In genomic region chr5:144189800-144190429, GRCh38 we compare ENCODE assay signal across 8 cellular contexts. TPM values are rescaled to one million over a fixed set of nuclear protein-coding genes. Genes with fewer than 3 reads are reported as not detected.
DNase-seq lines count a peak whose midpoint lies in the region; ATAC-seq, FAIRE-seq and TF ChIP-seq lines count a peak whose summit lies in the region.

No MANE protein-coding gene starts in this region.

- no peak for TF ChIP-seq CTCF in nephron progenitor cell (IDR thresholded peaks at IDR 0.05)

- H3K36me3 Mint-ChIP-seq in activated naive CD4-positive, alpha-beta T cell treated with anti-CD3 and anti-CD28 coated beads, Interleukin-2, amount 50 U/mL, for 24 hours: no peaks in the 10 kb centered on the region
- H3K36me3 Mint-ChIP-seq in natural killer cell treated with Interleukin-12 subunit alpha and Interleukin-12 subunit beta and Interleukin-15 and Interleukin-18, amount 100 ng/mL, for 72 hours: no peaks in the 10 kb centered on the region
- no peaks in the 10 kb centered on the region for H3K36me3 Mint-ChIP-seq in nephron progenitor cell (ENCODE audit: low read depth)

- H3K27me3 Mint-ChIP-seq in activated naive CD4-positive, alpha-beta T cell treated with anti-CD3 and anti-CD28 coated beads, Interleukin-2, amount 50 U/mL, for 24 hours: no peaks in the 10 kb centered on the region
- H3K27me3 Mint-ChIP-seq in natural killer cell treated with Interleukin-12 subunit alpha and Interleukin-12 subunit beta and Interleukin-15 and Interleukin-18, amount 100 ng/mL, for 72 hours: peaks cover 0 to 1% of the 10 kb centered on the region in 2 donors
- no peaks in the 10 kb centered on the region for H3K27me3 Mint-ChIP-seq in nephron progenitor cell (ENCODE audit: low read depth, poor library complexity)

- peak; percentile 48 for ATAC-seq in HG03039 (IDR thresholded peaks at IDR 0.05; ENCODE audit: unreplicated experiment)
- peak; percentile 87 to 88 for ATAC-seq in natural killer cell treated with Interleukin-12 subunit alpha and Interleukin-12 subunit beta and Interleukin-15 and Interleukin-18, amount 100 ng/mL, for 72 hours

- H3K9me3 Mint-ChIP-seq in activated naive CD4-positive, alpha-beta T cell treated with anti-CD3 and anti-CD28 coated beads, Interleukin-2, amount 50 U/mL, for 24 hours: no peaks in the 10 kb centered on the region
- H3K9me3 Mint-ChIP-seq in natural killer cell treated with Interleukin-12 subunit alpha and Interleukin-12 subunit beta and Interleukin-15 and Interleukin-18, amount 100 ng/mL, for 72 hours: no peaks in the 10 kb centered on the region
- H3K9me3 Mint-ChIP-seq in nephron progenitor cell: no peaks in the 10 kb centered on the region

- no peak for DNase-seq in GM12892 (ENCODE audit: insufficient read length)
- DNase-seq in SKM-1 (lab: John Stamatoyannopoulos, UW; ENCODE audit: unreplicated experiment): peak; percentile 27
- peak; percentile 86 for DNase-seq in natural killer cell treated with Interleukin-12 subunit alpha and Interleukin-12 subunit beta and Interleukin-15 and Interleukin-18, amount 100 ng/mL, for 72 hours (ENCODE audit: low spot score)
- DNase-seq in NCI-H82 treated with DMSO at 0.1 percent for 48 hours (lab: John Stamatoyannopoulos, UW; ENCODE audit: unreplicated experiment): no peak
- DNase-seq in GOT3 (lab: John Stamatoyannopoulos, UW): no peak
- no peak for DNase-seq in nephron progenitor cell

- peak overlapping the region; percentile 81 for H3K4me3 Mint-ChIP-seq in activated naive CD4-positive, alpha-beta T cell treated with anti-CD3 and anti-CD28 coated beads, Interleukin-2, amount 50 U/mL, for 24 hours
- H3K4me3 Mint-ChIP-seq in natural killer cell treated with Interleukin-12 subunit alpha and Interleukin-12 subunit beta and Interleukin-15 and Interleukin-18, amount 100 ng/mL, for 72 hours: no peak overlapping the region
- no peak overlapping the region for H3K4me3 Mint-ChIP-seq in nephron progenitor cell

- FAIRE-seq in GM12892 (lab: Jason Lieb, UNC): peak; percentile 96

- H3K4me1 Mint-ChIP-seq in activated naive CD4-positive, alpha-beta T cell treated with anti-CD3 and anti-CD28 coated beads, Interleukin-2, amount 50 U/mL, for 24 hours: peaks cover 41% of the 10 kb centered on the region
- H3K4me1 Mint-ChIP-seq in natural killer cell treated with Interleukin-12 subunit alpha and Interleukin-12 subunit beta and Interleukin-15 and Interleukin-18, amount 100 ng/mL, for 72 hours (ENCODE audit: low read depth in 2 of 2): peaks cover 23 to 27% of the 10 kb centered on the region in 2 donors
- peaks cover 7% of the 10 kb centered on the region for H3K4me1 Mint-ChIP-seq in nephron progenitor cell

- TF ChIP-seq POLR2A in GM12892 (IDR thresholded peaks at IDR 0.05; ENCODE audit: low read depth, low read length): 0 out of 2 replicates have a peak, but pooled peaks have one; percentile 25

- H3K27ac Mint-ChIP-seq in activated naive CD4-positive, alpha-beta T cell treated with anti-CD3 and anti-CD28 coated beads, Interleukin-2, amount 50 U/mL, for 24 hours: no peak overlapping the region
- no peak overlapping the region for H3K27ac Mint-ChIP-seq in natural killer cell treated with Interleukin-12 subunit alpha and Interleukin-12 subunit beta and Interleukin-15 and Interleukin-18, amount 100 ng/mL, for 72 hours
- no peak overlapping the region for H3K27ac Mint-ChIP-seq in nephron progenitor cell

RNA-seq across cellular contexts. Expression of gene KCTD16, which starts 19.2 kb away (rescaled TPM):
- polyA plus RNA-seq in GM12892 (2012; ENCODE audit: missing spikeins): 0.13 TPM
- not detected for total RNA-seq in natural killer cell treated with Interleukin-12 subunit alpha and Interleukin-12 subunit beta and Interleukin-15 and Interleukin-18, amount 100 ng/mL, for 72 hours

RNA-seq across cellular contexts. Expression of gene YIPF5, which starts 19.5 kb away (rescaled TPM):
- 25.9 TPM for polyA plus RNA-seq in GM12892 (2012; ENCODE audit: missing spikeins)
- total RNA-seq in natural killer cell treated with Interleukin-12 subunit alpha and Interleukin-12 subunit beta and Interleukin-15 and Interleukin-18, amount 100 ng/mL, for 72 hours: 10 to 100 TPM; 34.4 to 58.6 TPM

Comparison
In these comparisons a context has a peak if more than half of its experiments do, and no peak if none do; other contexts are left out.
1. DNase-seq: peak in SKM-1 (single experiment) and natural killer cell treated with Interleukin-12 subunit alpha and Interleukin-12 subunit beta and Interleukin-15 and Interleukin-18, amount 100 ng/mL, for 72 hours (single experiment); none in GM12892 (single experiment), NCI-H82 treated with DMSO at 0.1 percent for 48 hours (single experiment), GOT3 (single experiment) and nephron progenitor cell (single experiment).